Comparison of ENCODE assay signal across 8 cellular contexts in the genomic region with DNA sequence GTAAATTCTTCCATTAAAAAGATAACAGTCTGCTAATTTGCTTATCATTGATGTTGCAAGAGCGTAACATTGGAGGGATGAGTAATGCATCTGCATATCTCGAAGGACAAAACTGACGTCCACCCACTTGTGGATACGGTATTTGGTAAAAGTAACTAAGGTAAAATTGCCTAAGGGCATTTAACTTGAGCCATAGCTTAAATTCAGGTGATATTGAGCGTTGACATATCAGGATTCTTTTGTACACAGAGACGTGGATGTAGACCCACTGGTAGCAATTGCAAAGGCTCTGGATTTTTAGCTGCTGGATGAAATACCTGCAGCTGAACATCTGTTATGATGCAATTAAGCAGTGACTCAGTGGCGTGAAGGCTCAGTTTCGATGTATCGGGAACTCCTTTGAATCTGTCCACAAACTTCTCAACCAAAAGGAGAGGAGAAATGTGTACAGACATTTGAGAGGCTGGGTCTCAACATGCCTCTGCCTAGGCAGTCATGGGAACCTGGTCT.
A peak's percentile ranks its signal among the peaks of the same experiment; 100 is the strongest.
DNase-seq lines count a peak whose midpoint lies in the region; ATAC-seq and TF ChIP-seq lines count a peak whose summit lies in the region.
"Had no signal": no experiment of that assay in that cellular context is flagged by ENCODE, and none has a peak within 500 bp of the region (broad histone marks: within the 10 kb centered on the region; RNA-seq: fewer than 3 reads in every experiment).

No MANE protein-coding gene starts in this region.

- H3K9me3 ChIP-seq in PC-3 (ENCODE audit: low read length) (no peaks in the 10 kb centered on the region), Karpas-422 (ENCODE audit: low read length) (no peaks in the 10 kb centered on the region)

- H3K27ac ChIP-seq in GM23338 (ENCODE audit: low read depth) (no peak overlapping the region), PC-3 (ENCODE audit: low read length) (peak overlapping the region; percentile 100), Karpas-422 (ENCODE audit: low read length) (no peak overlapping the region)
- H3K27ac ChIP-seq: cardiac muscle cell had no signal

- H3K36me3 Mint-ChIP-seq in GM23338 (ENCODE audit: low read depth) (peaks cover 18% of the 10 kb centered on the region), chondrocyte (ENCODE audit: low read depth) (peaks cover 2% of the 10 kb centered on the region), progenitor cell of endocrine pancreas (ENCODE audit: insufficient read depth) (peaks cover 8% of the 10 kb centered on the region)

- no peaks in the 10 kb centered on the region for H3K36me3 ChIP-seq in GM23338 (ENCODE audit: insufficient read depth)
- H3K36me3 ChIP-seq in PC-3 (ENCODE audit: low read depth, low read length) = peaks cover 14% of the 10 kb centered on the region
- no peaks in the 10 kb centered on the region for H3K36me3 ChIP-seq in Karpas-422 (ENCODE audit: insufficient read depth, low read length)
- H3K36me3 ChIP-seq: cardiac muscle cell had no signal

- H3K27me3 ChIP-seq in GM23338 (ENCODE audit: insufficient read depth) (no peaks in the 10 kb centered on the region), PC-3 (ENCODE audit: low read length) (no peaks in the 10 kb centered on the region), Karpas-422 (ENCODE audit: low read length) (no peaks in the 10 kb centered on the region)
- H3K27me3 ChIP-seq: cardiac muscle cell had no signal

- H3K79me2 ChIP-seq in GM23338 (replicated peaks; ENCODE audit: insufficient read depth) (peaks cover 100% of the 10 kb centered on the region), PC-3 (ENCODE audit: low read length) (peaks cover 93% of the 10 kb centered on the region), Karpas-422 (ENCODE audit: low read length) (no peaks in the 10 kb centered on the region)

- H3K4me2 ChIP-seq in GM23338 = peak overlapping the region; percentile 42; the same call in 1 of the 2 replicates
- H3K4me2 ChIP-seq in PC-3 (ENCODE audit: low read length) = peak overlapping the region; percentile 92; the same call in 1 of the 2 replicates
- no peak overlapping the region for H3K4me2 ChIP-seq in Karpas-422 (ENCODE audit: low read depth, low read length, poor library complexity, severe bottlenecking)

- H2AFZ ChIP-seq in GM23338 (no peak overlapping the region), PC-3 (ENCODE audit: low read length) (no peak overlapping the region), Karpas-422 (ENCODE audit: low read length) (no peak overlapping the region)

- ATAC-seq in GM23338 (no peak), PC-3 (no peak), GM21717 (IDR thresholded peaks at IDR 0.05; ENCODE audit: unreplicated experiment) (no peak), GM21447 (IDR thresholded peaks at IDR 0.05; ENCODE audit: unreplicated experiment) (no peak)

- DNase-seq in GM23338 (ENCODE audit: low spot score) = no peak
- DNase-seq in PC-3 = peak; percentile 46
- DNase-seq in chondrocyte (ENCODE audit: low spot score) = no peak
- no peak for DNase-seq in progenitor cell of endocrine pancreas (ENCODE audit: low spot score, unreplicated experiment)
- no peak for DNase-seq in Karpas-422

- peaks cover 86% of the 10 kb centered on the region for H3K4me1 ChIP-seq in GM23338 (ENCODE audit: insufficient read depth)
- H3K4me1 ChIP-seq in PC-3 (ENCODE audit: insufficient read depth, low read length) = peaks cover 92% of the 10 kb centered on the region
- peaks cover 26% of the 10 kb centered on the region for H3K4me1 ChIP-seq in Karpas-422 (ENCODE audit: low read length)

- peaks cover 5% of the 10 kb centered on the region for H3K27me3 Mint-ChIP-seq in GM23338 (ENCODE audit: insufficient read depth, low read depth, poor library complexity)
- no peaks in the 10 kb centered on the region for H3K27me3 Mint-ChIP-seq in chondrocyte (ENCODE audit: low read depth)
- no peaks in the 10 kb centered on the region for H3K27me3 Mint-ChIP-seq in progenitor cell of endocrine pancreas

- H3K4me3 ChIP-seq in GM23338 (no peak overlapping the region), PC-3 (ENCODE audit: low read length) (no peak overlapping the region), Karpas-422 (ENCODE audit: low read length) (no peak overlapping the region)
- H3K4me3 ChIP-seq: cardiac muscle cell had no signal

- POLR2A ChIA-PET in PC-3 (lab: Charles Lee; ENCODE audit: unreplicated experiment) = no interaction called here

- peaks cover 80% of the 10 kb centered on the region for H3K4me1 Mint-ChIP-seq in GM23338
- H3K4me1 Mint-ChIP-seq in chondrocyte (ENCODE audit: low read depth) = peaks cover 95% of the 10 kb centered on the region
- peaks cover 92% of the 10 kb centered on the region for H3K4me1 Mint-ChIP-seq in progenitor cell of endocrine pancreas (ENCODE audit: low read depth)

- H3K9me2 ChIP-seq in GM23338 (ENCODE audit: insufficient read depth) (no peaks in the 10 kb centered on the region), PC-3 (replicated peaks; ENCODE audit: low read length) (no peaks in the 10 kb centered on the region), Karpas-422 (replicated peaks; ENCODE audit: insufficient read depth, low read length) (no peaks in the 10 kb centered on the region)

- H4K20me1 ChIP-seq in GM23338 (replicated peaks; ENCODE audit: insufficient read depth) = peaks cover 96% of the 10 kb centered on the region
- H4K20me1 ChIP-seq in PC-3 (ENCODE audit: low read length) = peaks cover 8% of the 10 kb centered on the region
- no peaks in the 10 kb centered on the region for H4K20me1 ChIP-seq in Karpas-422 (ENCODE audit: insufficient read depth, low read depth, low read length)

- peaks cover 6% of the 10 kb centered on the region for H3K9me3 Mint-ChIP-seq in GM23338
- H3K9me3 Mint-ChIP-seq in chondrocyte (ENCODE audit: low read depth) = no peaks in the 10 kb centered on the region
- no peaks in the 10 kb centered on the region for H3K9me3 Mint-ChIP-seq in progenitor cell of endocrine pancreas (ENCODE audit: low read depth)

- BruUV-seq in PC-3 (replicated peaks; lab: Mats Ljungman, UMichigan) = no TSS peak

- intact Hi-C loops in PC-3 (cut with micrococcal nuclease) = no loop called here

- no peak overlapping the region for H3K9ac ChIP-seq in PC-3 (ENCODE audit: low read length)
- H3K9ac ChIP-seq in Karpas-422 (ENCODE audit: low read length) = no peak overlapping the region

- H3K4me3 Mint-ChIP-seq in GM23338 = no peak overlapping the region
- H3K4me3 Mint-ChIP-seq in chondrocyte (ENCODE audit: unreplicated experiment) = no peak overlapping the region
- H3K4me3 Mint-ChIP-seq in progenitor cell of endocrine pancreas (ENCODE audit: low read depth) = peak overlapping the region; percentile 38

- TF ChIP-seq CTCF in GM23338 (conservative IDR thresholded peaks at IDR 0.05; ENCODE audit: low read depth in 2 of 2) (no peak), PC-3 (conservative IDR thresholded peaks at IDR 0.05; ENCODE audit: low read depth, low read length) (no peak), chondrocyte (IDR thresholded peaks at IDR 0.05) (no peak), progenitor cell of endocrine pancreas (IDR thresholded peaks at IDR 0.05; ENCODE audit: unreplicated experiment) (no peak)

- CTCF ChIA-PET in PC-3 (lab: Charles Lee) = no interaction called here

- H3K27ac Mint-ChIP-seq in GM23338 (no peak overlapping the region; the same call in 1 of the 2 replicates), chondrocyte (ENCODE audit: unreplicated experiment) (peak overlapping the region; percentile 79), progenitor cell of endocrine pancreas (peak overlapping the region; percentile 92)

- no peaks in the 10 kb centered on the region for H3F3A ChIP-seq in GM23338 (replicated peaks; ENCODE audit: low read depth)
- peaks cover 13% of the 10 kb centered on the region for H3F3A ChIP-seq in PC-3 (ENCODE audit: low read length, unreplicated experiment)

TF ChIP-seq in GM23338, 12 proteins besides CTCF, POLR2A, EP300 and RAD21:
- TF ChIP-seq JUNB (IDR thresholded peaks at IDR 0.05; ENCODE audit: unreplicated experiment) (no peak), POLR2AphosphoS5 (IDR thresholded peaks at IDR 0.05; ENCODE audit: low read depth) (no peak), CREB1 (CRISPR knock-in tag; IDR thresholded peaks at IDR 0.05; ENCODE audit: low read depth) (no peak), STAT1 (IDR thresholded peaks at IDR 0.05; ENCODE audit: unreplicated experiment) (no peak), EZH2phosphoT487 (IDR thresholded peaks at IDR 0.05; ENCODE audit: unreplicated experiment) (no peak)
- TF ChIP-seq, protein P1, sequence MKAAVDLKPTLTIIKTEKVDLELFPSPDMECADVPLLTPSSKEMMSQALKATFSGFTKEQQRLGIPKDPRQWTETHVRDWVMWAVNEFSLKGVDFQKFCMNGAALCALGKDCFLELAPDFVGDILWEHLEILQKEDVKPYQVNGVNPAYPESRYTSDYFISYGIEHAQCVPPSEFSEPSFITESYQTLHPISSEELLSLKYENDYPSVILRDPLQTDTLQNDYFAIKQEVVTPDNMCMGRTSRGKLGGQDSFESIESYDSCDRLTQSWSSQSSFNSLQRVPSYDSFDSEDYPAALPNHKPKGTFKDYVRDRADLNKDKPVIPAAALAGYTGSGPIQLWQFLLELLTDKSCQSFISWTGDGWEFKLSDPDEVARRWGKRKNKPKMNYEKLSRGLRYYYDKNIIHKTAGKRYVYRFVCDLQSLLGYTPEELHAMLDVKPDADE (IDR thresholded peaks at IDR 0.05) = no peak
TF ChIP-seq in GM23338: peak in this region for 0.
